ENCODE assay signal across 8 cellular contexts in genomic region chr2:238847841-238848565, GRCh38. TPM values are rescaled to one million over a fixed set of nuclear protein-coding genes. Genes with fewer than 3 reads are reported as not detected.
DNase-seq lines count a peak whose midpoint lies in the region; ATAC-seq and TF ChIP-seq lines count a peak whose summit lies in the region.

TWIST2 (plus strand) TSS chr2:238848085; CDS start chr2:238848216, 131 bp downstream.

- H3K4me1 ChIP-seq in A673 (ENCODE audit: insufficient read depth, low read length, poor library complexity, severe bottlenecking): no peaks in the 10 kb centered on the region
- no peaks in the 10 kb centered on the region for H3K4me1 ChIP-seq in mucosa of rectum (ENCODE audit: control insufficient read depth in 2 of 2, insufficient read depth in 2 of 2, low read length in 2 of 2)

- DNase-seq in A673 (ENCODE audit: low spot score) (peak; percentile 54), MG63 (peak; percentile 94), epithelial cell of esophagus (ENCODE audit: low read depth) (peak; percentile 81), putamen (ENCODE audit: low spot score) (no peak), GDM1 (lab: John Stamatoyannopoulos, UW) (no peak), COLO829 (ENCODE audit: low spot score) (no peak)

- CTCF ChIA-PET in A673 (lab: Charles Lee): no interaction called here

- H3K27me3 ChIP-seq in A673 (replicated peaks; ENCODE audit: insufficient read depth, low read depth, low read length, poor library complexity) (peaks cover 96% of the 10 kb centered on the region), MG63 (no peaks in the 10 kb centered on the region), mucosa of rectum (ENCODE audit: control insufficient read depth in 2 of 2, insufficient read depth in 2 of 2, low read length in 2 of 2) (peaks cover 15 to 23% of the 10 kb centered on the region in 2 donors)

- H3K36me3 ChIP-seq in A673 (ENCODE audit: insufficient read depth, low read length, poor library complexity, severe bottlenecking) (no peaks in the 10 kb centered on the region), MG63 (peaks cover 17% of the 10 kb centered on the region), mucosa of rectum (ENCODE audit: control insufficient read depth in 2 of 2, insufficient read depth in 2 of 2, low read length in 2 of 2) (no peaks in the 10 kb centered on the region)

- POLR2A ChIA-PET in A673 (lab: Charles Lee; ENCODE audit: low non-redundant PET): no interaction called here

- no peak for ATAC-seq in HG03135 (IDR thresholded peaks at IDR 0.05; ENCODE audit: unreplicated experiment)

- BruUV-seq in A673 (replicated peaks; lab: Mats Ljungman, UMichigan): no TSS peak

- H3K27ac ChIP-seq in A673 (ENCODE audit: low read depth, low read length, poor library complexity, severe bottlenecking) (no peak within 1 kb of the TSS), mucosa of rectum (ENCODE audit: low read depth in 2 of 2, low read length in 2 of 2) (peak within 1 kb of the TSS; percentile 65 to 68)

- intact Hi-C loops in A673 (cut with micrococcal nuclease; ENCODE audit: unreplicated experiment): no loop called here

- H3K9me3 ChIP-seq in A673 (ENCODE audit: low read depth, low read length, poor library complexity, severe bottlenecking) (no peaks in the 10 kb centered on the region), MG63 (no peaks in the 10 kb centered on the region), mucosa of rectum (ENCODE audit: control insufficient read depth in 2 of 2, low read length in 2 of 2) (no peaks in the 10 kb centered on the region)

- TF ChIP-seq CTCF in A673 (conservative IDR thresholded peaks at IDR 0.05; ENCODE audit: low read depth, low read length): no peak
- no peak for TF ChIP-seq CTCF in epithelial cell of esophagus (IDR thresholded peaks at IDR 0.05; ENCODE audit: insufficient read depth, low read depth, low read length, missing control alignments)

- H3K4me3 ChIP-seq in A673 (ENCODE audit: low read depth, low read length, poor library complexity, severe bottlenecking) (peak within 1 kb of the TSS; percentile 40), MG63 (peak within 1 kb of the TSS; percentile 85), epithelial cell of esophagus (ENCODE audit: low read length) (peak within 1 kb of the TSS; percentile 54), mucosa of rectum (ENCODE audit: low read length in 2 of 2) (peak within 1 kb of the TSS; percentile 59 to 69)

- peak within 1 kb of the TSS in 1 of 2 donors; percentile 54 for H3K9ac ChIP-seq in mucosa of rectum (ENCODE audit: low read depth in 1 of 2, low read length in 2 of 2)

RNA-seq across cellular contexts. Expression of gene TWIST2, which starts in this region (rescaled TPM):
- not detected in 2 replicates for total RNA-seq in A673 (2021)
- 40.5 and 66.9 TPM in 2 replicates for total RNA-seq in MG63 (2014; rRNA removed; shearing (Covaris generic); ENCODE audit: low replicate concordance)

Comparison
In these comparisons a context has a peak if more than half of its experiments do, and no peak if none do; other contexts are left out.
1. RNA of gene TWIST2 (total RNA-seq): 40.5 to 66.9 TPM in MG63; not detected in A673; every median in the first group is over 10 times any median in the second.
2. Peak in DNase-seq and H3K4me3 ChIP-seq in A673; RNA of the gene not detected or under 1 TPM.
3. DNase-seq: peak in MG63 (single experiment) and epithelial cell of esophagus (single experiment); none in putamen (single experiment), GDM1 (single experiment) and COLO829 (single experiment).
4. Peak in every context shown above with its lines, with median percentiles within 50 percentile points of each other: H3K4me3 ChIP-seq.